ENCODE assay signal across 6 cellular contexts in the genomic region with DNA sequence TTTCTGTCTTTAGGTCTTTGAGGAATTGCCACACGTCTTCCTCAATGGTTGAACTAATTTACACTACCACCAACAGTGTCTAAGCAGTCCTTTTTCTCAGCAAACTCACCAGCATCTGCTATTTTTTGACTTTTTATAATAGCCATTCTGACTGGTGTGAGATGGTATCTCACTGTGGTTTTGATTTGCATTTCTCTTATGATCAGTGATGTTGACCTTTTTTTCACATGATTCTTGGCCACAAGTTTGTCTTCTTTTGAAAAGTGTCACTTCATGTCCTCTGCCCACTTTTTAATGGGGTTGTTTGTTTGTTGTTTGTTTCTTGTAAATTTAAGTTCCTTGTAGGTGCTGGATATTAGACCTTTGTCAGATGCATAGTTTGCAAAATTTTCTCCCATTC. TPM values are rescaled to one million over a fixed set of nuclear protein-coding genes. Genes with fewer than 3 reads are reported as not detected.
DNase-seq lines count a peak whose midpoint lies in the region; ATAC-seq lines count a peak whose summit lies in the region.
"Not testable (repeated sequence)": the region's sequence is repeated elsewhere in the genome, so short reads cannot be mapped to it uniquely, and the experiment has no call there.

No MANE protein-coding gene starts in this region.

- H3K27me3 ChIP-seq in SJSA1 (replicated peaks) = not testable (repeated sequence)

- not testable (repeated sequence) for H3K9me3 ChIP-seq in SJSA1 (replicated peaks)

- H3K4me1 ChIP-seq in SJSA1 (replicated peaks) = peaks cover 18% of the 10 kb centered on the region

- ATAC-seq in GM18502 (IDR thresholded peaks at IDR 0.05; ENCODE audit: poor library complexity, unreplicated experiment) (peak; percentile 76), GM18867 (IDR thresholded peaks at IDR 0.05; ENCODE audit: unreplicated experiment) (peak; percentile 69), GM19351 (IDR thresholded peaks at IDR 0.05; ENCODE audit: unreplicated experiment) (peak; percentile 65), HG02938 (IDR thresholded peaks at IDR 0.05; ENCODE audit: unreplicated experiment) (peak; percentile 69), HG03442 (IDR thresholded peaks at IDR 0.05; ENCODE audit: unreplicated experiment) (peak; percentile 53)

- H3K27ac ChIP-seq in SJSA1 = 0 out of 2 replicates have a peak overlapping the region, but pooled peaks have one; percentile 0

- H3K4me3 ChIP-seq in SJSA1 = not testable (repeated sequence)

- H3K36me3 ChIP-seq in SJSA1 = not testable (repeated sequence)

- DNase-seq in SJSA1 (ENCODE audit: low read depth in 1 of 2, low spot score in 2 of 2) = not testable (repeated sequence)

RNA-seq across cellular contexts. Expression of gene GRAMD2B, which starts 26.5 kb away (rescaled TPM):
- total RNA-seq in SJSA1 (2014; rRNA removed; shearing (Covaris generic)) = 25.5 and 33.6 TPM in 2 replicates
